In genomic region chr19:4516939-4517300, GRCh38 we compare ENCODE assay signal across 17 cellular contexts. TPM values are rescaled to one million over a fixed set of nuclear protein-coding genes. Genes with fewer than 3 reads are reported as not detected.
DNase-seq lines count a peak whose midpoint lies in the region; TF ChIP-seq lines count a peak whose summit lies in the region.
"Had no signal": no experiment of that assay in that cellular context is flagged by ENCODE, and none has a peak within 500 bp of the region (broad histone marks: within the 10 kb centered on the region; RNA-seq: fewer than 3 reads in every experiment).

No MANE protein-coding gene starts in this region.

- peak overlapping the region; percentile 14 to 36 (median 27) for H3K4me3 ChIP-seq in transverse colon
- no peak overlapping the region for H3K4me3 ChIP-seq in osteoblast (ENCODE audit: insufficient read depth, low read length)
- H3K4me3 ChIP-seq: body of pancreas, tibial artery had no signal

- DNase-seq in DMS 273 (lab: John Stamatoyannopoulos, UW; ENCODE audit: unreplicated experiment) (peak; percentile 50), DMS 273 treated with DMSO at 0.1 percent for 48 hours (lab: John Stamatoyannopoulos, UW) (no peak), medulla oblongata (ENCODE audit: extremely low spot score) (peak; percentile 62), transverse colon (no peak), A172 (ENCODE audit: low spot score) (no peak), osteoblast (ENCODE audit: insufficient read length, low spot score, missing footprints) (no peak)
- DNase-seq: activated CD4-positive, alpha-beta T cell treated with anti-CD3 and anti-CD28 coated beads, Interleukin-2, amount 50 U/mL, for 4 hours; activated naive CD4-positive, alpha-beta T cell treated with anti-CD3 and anti-CD28 coated beads, Interleukin-2, amount 10 ng/mL, durations not matched to agents 7 days and 5 days; body of pancreas; Karpas-422; NCI-H2171; retina; stimulated activated CD4-positive, alpha-beta T cell treated with anti-CD3 and anti-CD28 coated beads, Interleukin-1b, Interleukin-23, amount 100 ng/mL, for 48 hours; T-cell; tibial artery had no signal

- H3K79me2 ChIP-seq in osteoblast (ENCODE audit: insufficient read depth, low read length): no peaks in the 10 kb centered on the region

- H3K27me3 ChIP-seq in transverse colon (peaks cover 5% of the 10 kb centered on the region), osteoblast (ENCODE audit: insufficient read depth, low read length) (peaks cover 20% of the 10 kb centered on the region)
- H3K27me3 ChIP-seq: body of pancreas had no signal

- H3K27ac ChIP-seq in transverse colon: peak overlapping the region; percentile 66 to 94 (median 83)
- H3K27ac ChIP-seq in osteoblast (ENCODE audit: low read depth, low read length): no peak overlapping the region
- H3K27ac ChIP-seq: 22Rv1, body of pancreas, tibial artery had no signal

- TF ChIP-seq EP300 in transverse colon (IDR thresholded peaks at IDR 0.05; ENCODE audit: low read depth): no peak

- H4K20me1 ChIP-seq in osteoblast (ENCODE audit: insufficient read depth, low read length): no peaks in the 10 kb centered on the region

- H3K4me1 ChIP-seq in transverse colon (peaks cover 0 to 7% (median 3%) of the 10 kb centered on the region in 4 donors), osteoblast (ENCODE audit: insufficient read depth, low read length) (peaks cover 7% of the 10 kb centered on the region)

- TF ChIP-seq CTCF in transverse colon (IDR thresholded peaks at IDR 0.05): no peak
- TF ChIP-seq CTCF in osteoblast (IDR thresholded peaks at IDR 0.05; ENCODE audit: extremely low read depth, low read depth, low read length): no peak

- intact Hi-C loops in transverse colon (cut with DNase I; ENCODE audit: low total_unique reads): no loop called here

- WGBS in transverse colon (ENCODE audit: low coverage in 1 of 2), 2 donors: 52% methylated on average over 8 of the region's 8 CpGs; no CpG with 5 or more reads in 1 of the 2 donors

- no peak for TF ChIP-seq POLR2A in transverse colon (IDR thresholded peaks at IDR 0.05)

- in situ Hi-C loops in transverse colon (cut with MboI; ENCODE audit: low pct_ligation_motif_present in 1 of 4, low pct_unique_long_range_greater_than_20kb in 1 of 4, low sequenced_read_pairs in 3 of 4): no loop called here

- H3K9me3 ChIP-seq in transverse colon (no peaks in the 10 kb centered on the region), osteoblast (ENCODE audit: low read depth, low read length) (no peaks in the 10 kb centered on the region)
- H3K9me3 ChIP-seq: body of pancreas, tibial artery had no signal

- no peaks in the 10 kb centered on the region for H3K36me3 ChIP-seq in transverse colon
- H3K36me3 ChIP-seq in osteoblast (ENCODE audit: insufficient read depth, low read length): no peaks in the 10 kb centered on the region
- H3K36me3 ChIP-seq: tibial artery had no signal

- H3K4me2 ChIP-seq in osteoblast (ENCODE audit: insufficient read depth, low read length): no peak overlapping the region

- H2AFZ ChIP-seq in osteoblast (ENCODE audit: low read length): no peak overlapping the region

RNA-seq across cellular contexts. Expression of gene PLIN4, which starts 1.4 kb away (rescaled TPM):
- total RNA-seq in transverse colon (10 to 100 TPM in 3 of 4 donors, 1 to 10 TPM in 1; 8.9 to 33.7 (median 22.2) TPM), osteoblast (under 0.01 TPM in 2 replicates)
- 0.17 TPM in 2 replicates for total RNA-seq in A172 (2014; rRNA removed; shearing (Covaris generic))
- total RNA-seq: epithelial cell of proximal tubule had no signal

RNA-seq across cellular contexts. Expression of gene PLIN5, which starts 18.1 kb away (rescaled TPM):
- total RNA-seq in transverse colon (1 to 10 TPM in 3 of 4 donors, not detected in 1; 2.7 to 6.7 (median 6.0) TPM), osteoblast (0.36 TPM in 1 of 2 replicates, not detected in the other)
- not detected in 2 replicates for total RNA-seq in A172 (2014; rRNA removed; shearing (Covaris generic))

RNA-seq across cellular contexts. Expression of gene LRG1, which starts 22.9 kb away (rescaled TPM):
- 10 to 100 TPM in 3 of 4 donors, 1 to 10 TPM in 1; 1.9 to 18.1 (median 14.4) TPM for total RNA-seq in transverse colon
- total RNA-seq in A172 (2014; rRNA removed; shearing (Covaris generic)): 0.09 and 0.10 TPM in 2 replicates
- not detected in 2 replicates for total RNA-seq in osteoblast

RNA-seq across cellular contexts. Expression of gene SEMA6B, which starts 42.6 kb away (rescaled TPM):
- 1 to 10 TPM in 3 of 4 donors, under 1 TPM in 1; 1.00 to 4.1 (median 1.7) TPM for total RNA-seq in transverse colon
- 29.2 and 34.1 TPM in 2 replicates for total RNA-seq in A172 (2014; rRNA removed; shearing (Covaris generic))
- total RNA-seq in osteoblast: 0.29 and 0.36 TPM in 2 replicates
- total RNA-seq: epithelial cell of proximal tubule had no signal

RNA-seq across cellular contexts. Expression of gene HDGFL2, which starts 44.8 kb away (rescaled TPM):
- total RNA-seq in transverse colon (10 to 100 TPM; 30.0 to 98.4 (median 38.9) TPM), osteoblast (44.2 and 48.5 TPM in 2 replicates)
- total RNA-seq in A172 (2014; rRNA removed; shearing (Covaris generic)): 53.9 and 88.2 TPM in 2 replicates

Comparison
In these comparisons a context has a peak if more than half of its experiments do, and no peak if none do; other contexts are left out.
1. DNase-seq: peak in DMS 273 (single experiment) and medulla oblongata (single experiment); none in DMS 273 treated with DMSO at 0.1 percent for 48 hours (single experiment), transverse colon (single experiment), A172 (single experiment) and osteoblast (single experiment).